23 cellular contexts compared by ENCODE assay signal in genomic region chr19:32818536-32818935, GRCh38. TPM values are rescaled to one million over a fixed set of nuclear protein-coding genes. Genes with fewer than 3 reads are reported as not detected.
"Had no signal": no experiment of that assay in that cellular context is flagged by ENCODE, and none has a peak within 500 bp of the region (broad histone marks: within the 10 kb centered on the region; RNA-seq: fewer than 3 reads in every experiment).

No MANE protein-coding gene starts in this region.

- H3K4me3 ChIP-seq: heart left ventricle, lung, ovary, right atrium auricular region, stomach, thoracic aorta, transverse colon had no signal

- H3K36me3 Mint-ChIP-seq: naive thymus-derived CD4-positive, alpha-beta T cell had no signal

- H3K27me3 ChIP-seq: ovary, right atrium auricular region, transverse colon had no signal

- ATAC-seq: left colon; left ventricle myocardium superior; naive thymus-derived CD4-positive, alpha-beta T cell had no signal

- H3K4me3 Mint-ChIP-seq: dendritic cell treated with granulocyte-macrophage colony-stimulating factor and Interleukin-4, amounts not matched to agents 40 ng/mL and 50 ng/mL, for 4 days; nephron progenitor cell had no signal

- H3K27ac ChIP-seq: heart left ventricle, ovary, right atrium auricular region, stomach, thoracic aorta, transverse colon had no signal

- H3K27ac Mint-ChIP-seq: dendritic cell treated with granulocyte-macrophage colony-stimulating factor and Interleukin-4, amounts not matched to agents 40 ng/mL and 50 ng/mL, for 4 days had no signal

- H3K36me3 ChIP-seq: heart left ventricle, ovary, right atrium auricular region, stomach, thoracic aorta, transverse colon had no signal

- DNase-seq: erythroblast; foreskin melanocyte; heart left ventricle; hippocampal formation; left colon; left ventricle myocardium superior; mesenchymal stem cell; naive thymus-derived CD4-positive, alpha-beta T cell; nephron progenitor cell; ovary; small intestine; stimulated activated CD4-positive, alpha-beta T cell treated with anti-CD3 and anti-CD28 coated beads, Interleukin-12 subunit alpha, Interleukin-12 subunit beta, amount 100 ng/mL, for 4 hours; stimulated activated naive CD4-positive, alpha-beta T cell; stomach; substantia nigra; transverse colon had no signal

- H3K9me3 ChIP-seq: heart left ventricle, ovary, right atrium auricular region, stomach, thoracic aorta, transverse colon had no signal

- H3K9me3 Mint-ChIP-seq: dendritic cell treated with granulocyte-macrophage colony-stimulating factor and Interleukin-4, amounts not matched to agents 40 ng/mL and 50 ng/mL, for 4 days; naive thymus-derived CD4-positive, alpha-beta T cell; nephron progenitor cell had no signal

- H3K4me1 ChIP-seq: heart left ventricle, right atrium auricular region, stomach had no signal

RNA-seq across cellular contexts. Expression of gene SLC7A9, which starts 51.0 kb away (rescaled TPM):
- total RNA-seq: endothelial cell of umbilical vein, glomerular endothelial cell, heart left ventricle, kidney epithelial cell, left ventricle myocardium superior, right atrium auricular region had no signal
